ENCODE assay signal across 13 cellular contexts in genomic region chr3:46950177-46950576, GRCh38. TPM values are rescaled to one million over a fixed set of nuclear protein-coding genes. Genes with fewer than 3 reads are reported as not detected.
A peak's percentile ranks its signal among the peaks of the same experiment; 100 is the strongest.
DNase-seq lines count a peak whose midpoint lies in the region; ATAC-seq and TF ChIP-seq lines count a peak whose summit lies in the region.
"Had no signal": no experiment of that assay in that cellular context is flagged by ENCODE, and none has a peak within 500 bp of the region (broad histone marks: within the 10 kb centered on the region; RNA-seq: fewer than 3 reads in every experiment).

No MANE protein-coding gene starts in this region.

- no peak overlapping the region for H3K9ac ChIP-seq in BLaER1 treated with 17β-estradiol and CSF1 and Interleukin-3, amounts not matched to agents 10 nM and 100 nM
- no peak overlapping the region for H3K9ac ChIP-seq in neuronal stem cell (ENCODE audit: low read depth, low read length, poor library complexity)

- no peaks in the 10 kb centered on the region for H3K27me3 Mint-ChIP-seq in CD8-positive, alpha-beta T cell (ENCODE audit: low read depth)
- no peaks in the 10 kb centered on the region for H3K27me3 Mint-ChIP-seq in activated naive CD8-positive, alpha-beta T cell
- no peaks in the 10 kb centered on the region for H3K27me3 Mint-ChIP-seq in natural killer cell (ENCODE audit: low read depth in 2 of 2)

- peak overlapping the region; percentile 76 to 98 (median 91) for H3K4me2 ChIP-seq in BLaER1 treated with 17β-estradiol and CSF1 and Interleukin-3, amounts not matched to agents 10 nM and 100 nM
- no peak overlapping the region for H3K4me2 ChIP-seq in neuronal stem cell (ENCODE audit: insufficient read depth, low read length, poor library complexity, severe bottlenecking)

- no peak overlapping the region for H2AFZ ChIP-seq in neuronal stem cell (ENCODE audit: low read length)

- ATAC-seq in CD8-positive, alpha-beta T cell = no peak
- ATAC-seq in natural killer cell (no peak), GM18505 (IDR thresholded peaks at IDR 0.05; ENCODE audit: unreplicated experiment) (no peak), HG02759 (IDR thresholded peaks at IDR 0.05; ENCODE audit: unreplicated experiment) (no peak)

- H3K27ac Mint-ChIP-seq in CD8-positive, alpha-beta T cell = peak overlapping the region; percentile 91
- H3K27ac Mint-ChIP-seq in activated naive CD8-positive, alpha-beta T cell = peak overlapping the region; percentile 50
- H3K27ac Mint-ChIP-seq in natural killer cell = peak overlapping the region; percentile 96 to 99

- H3K23ac ChIP-seq in neuronal stem cell (ENCODE audit: low read depth, low read length, poor library complexity) = no peak overlapping the region

- no peak overlapping the region for H2BK12ac ChIP-seq in neuronal stem cell (ENCODE audit: low read length)

- no peak overlapping the region for H3K14ac ChIP-seq in neuronal stem cell (ENCODE audit: low read length)

- H3K27me3 ChIP-seq in BLaER1 treated with 17β-estradiol and CSF1 and Interleukin-3, amounts not matched to agents 10 nM and 100 nM = no peaks in the 10 kb centered on the region
- H3K27me3 ChIP-seq in CD8-positive, alpha-beta T cell (ENCODE audit: insufficient read depth, low read length) = no peaks in the 10 kb centered on the region
- no peaks in the 10 kb centered on the region for H3K27me3 ChIP-seq in neuronal stem cell (ENCODE audit: control insufficient read depth in 3 of 3, insufficient read depth in 3 of 3, low read depth in 1 of 3, low read length in 3 of 3)
- H3K27me3 ChIP-seq: uterus had no signal

- peaks cover 19% of the 10 kb centered on the region for H3K79me1 ChIP-seq in neuronal stem cell (ENCODE audit: low read depth, low read length)

- intact Hi-C loops in CD8-positive, alpha-beta T cell (cut with DNase I, micrococcal nuclease) = loop anchor here in 1 of 2 experiments (5.0 kb wide), 1 partner anchor 893 kb away; no protein-coding TSS in a partner anchor
- intact Hi-C loops in natural killer cell (cut with micrococcal nuclease) = no loop called here

- H3K4me3 ChIP-seq in BLaER1 treated with 17β-estradiol and CSF1 and Interleukin-3, amounts not matched to agents 10 nM and 100 nM = no peak overlapping the region
- no peak overlapping the region for H3K4me3 ChIP-seq in CD8-positive, alpha-beta T cell (ENCODE audit: low read depth, low read length)
- H3K4me3 ChIP-seq in neuronal stem cell (ENCODE audit: low read length in 2 of 2) = no peak overlapping the region
- H3K4me3 ChIP-seq: uterus had no signal

- peaks cover 30% of the 10 kb centered on the region for H3K36me3 Mint-ChIP-seq in CD8-positive, alpha-beta T cell
- H3K36me3 Mint-ChIP-seq in activated naive CD8-positive, alpha-beta T cell = peaks cover 7% of the 10 kb centered on the region
- H3K36me3 Mint-ChIP-seq in natural killer cell = no peaks in the 10 kb centered on the region

- no peak for DNase-seq in CD8-positive, alpha-beta T cell
- no peak for DNase-seq in natural killer cell
- no peak for DNase-seq in neuronal stem cell (ENCODE audit: low spot score)
- DNase-seq: activated CD4-positive, alpha-beta T cell treated with anti-CD3 and anti-CD28 coated beads, Interleukin-2, amount 50 U/mL, for 4 hours; cerebellar nuclear complex; NCI-H1694; NCI-H526; stimulated activated CD4-positive, alpha-beta T cell treated with anti-CD3 and anti-CD28 coated beads, Interleukin-2, amount 100 ng/mL, for 48 hours; uterus had no signal

- peak overlapping the region in 2 of 11 experiments; percentile 74 to 90; a peak in 1 of 22 replicates for H3K27ac ChIP-seq in BLaER1 treated with 17β-estradiol and CSF1 and Interleukin-3, amounts not matched to agents 10 nM and 100 nM
- no peak overlapping the region for H3K27ac ChIP-seq in CD8-positive, alpha-beta T cell (ENCODE audit: low read depth, low read length)
- no peak overlapping the region for H3K27ac ChIP-seq in neuronal stem cell (replicated peaks; ENCODE audit: low read length)
- H3K27ac ChIP-seq: uterus had no signal

- H3K9me3 ChIP-seq in BLaER1 treated with 17β-estradiol and CSF1 and Interleukin-3, amounts not matched to agents 10 nM and 100 nM (replicated peaks in 1 of 11) = peaks cover 0 to 9% (median 0%) of the 10 kb centered on the region in 11 experiments; a peak in 3 of 22 replicates
- H3K9me3 ChIP-seq in CD8-positive, alpha-beta T cell (ENCODE audit: low read length) = no peaks in the 10 kb centered on the region
- H3K9me3 ChIP-seq in neuronal stem cell (replicated peaks in 1 of 2; ENCODE audit: control insufficient read depth in 2 of 2, insufficient read depth in 1 of 2, low read depth in 1 of 2, low read length in 2 of 2) = peaks cover 0 to 4% of the 10 kb centered on the region in 2 donors
- H3K9me3 ChIP-seq: uterus had no signal

- H2BK120ac ChIP-seq in neuronal stem cell (ENCODE audit: low read depth, low read length) = no peak overlapping the region

- no CpG with 5 or more reads among the region's 2 CpGs for WGBS in neuronal stem cell (ENCODE audit: extremely low coverage in 2 of 2, insufficient read length in 2 of 2, insufficient replicate concordance in 1 of 2), 2 donors

- CTCF ChIA-PET in CD8-positive, alpha-beta T cell (lab: Charles Lee) = interaction anchor here (1.1 kb wide), 1 partner anchor 41 kb away, joined by 5 read pairs; no protein-coding TSS in a partner anchor

- no peak for TF ChIP-seq POLR2A in GM18505 (IDR thresholded peaks at IDR 0.05; ENCODE audit: borderline replicate concordance, extremely low read depth, insufficient read depth, insufficient read length)

- no peak for TF ChIP-seq CTCF in CD8-positive, alpha-beta T cell (IDR thresholded peaks at IDR 0.05)
- no peak for TF ChIP-seq CTCF in natural killer cell (IDR thresholded peaks at IDR 0.05)

- peak overlapping the region; percentile 62 for H3K4me3 Mint-ChIP-seq in CD8-positive, alpha-beta T cell
- no peak overlapping the region for H3K4me3 Mint-ChIP-seq in activated naive CD8-positive, alpha-beta T cell
- peak overlapping the region; percentile 66 for H3K4me3 Mint-ChIP-seq in natural killer cell

- H3K4ac ChIP-seq in neuronal stem cell (ENCODE audit: low read length) = no peak overlapping the region

- H3K18ac ChIP-seq in neuronal stem cell (ENCODE audit: low read length) = no peak overlapping the region

- peaks cover 88% of the 10 kb centered on the region for H3K4me1 Mint-ChIP-seq in CD8-positive, alpha-beta T cell (ENCODE audit: low read depth)
- H3K4me1 Mint-ChIP-seq in activated naive CD8-positive, alpha-beta T cell (ENCODE audit: low read depth) = peaks cover 88% of the 10 kb centered on the region
- peaks cover 92 to 95% of the 10 kb centered on the region in 2 donors for H3K4me1 Mint-ChIP-seq in natural killer cell

- H4K8ac ChIP-seq in neuronal stem cell (ENCODE audit: low read depth, low read length) = no peak overlapping the region

- peaks cover 84 to 95% (median 88%) of the 10 kb centered on the region in 10 experiments for H3K4me1 ChIP-seq in BLaER1 treated with 17β-estradiol and CSF1 and Interleukin-3, amounts not matched to agents 10 nM and 100 nM
- H3K4me1 ChIP-seq in CD8-positive, alpha-beta T cell (ENCODE audit: insufficient read depth, low read length) = peaks cover 90% of the 10 kb centered on the region
- H3K4me1 ChIP-seq in neuronal stem cell (ENCODE audit: control insufficient read depth in 2 of 2, insufficient read depth in 1 of 2, low read depth in 1 of 2, low read length in 2 of 2) = peaks cover 3 to 9% of the 10 kb centered on the region in 2 donors

- no peaks in the 10 kb centered on the region for H3K9me3 Mint-ChIP-seq in CD8-positive, alpha-beta T cell
- no peaks in the 10 kb centered on the region for H3K9me3 Mint-ChIP-seq in activated naive CD8-positive, alpha-beta T cell (ENCODE audit: low read depth)
- H3K9me3 Mint-ChIP-seq in natural killer cell = no peaks in the 10 kb centered on the region

- H4K91ac ChIP-seq in neuronal stem cell (ENCODE audit: low read depth, low read length, poor library complexity) = no peak overlapping the region

- H2AK5ac ChIP-seq in neuronal stem cell (ENCODE audit: low read depth, low read length) = no peak overlapping the region

- POLR2A ChIA-PET in CD8-positive, alpha-beta T cell (lab: Charles Lee) = interaction anchor here (1.0 kb wide), 1 partner anchor 15 kb away, joined by 3 read pairs; no protein-coding TSS in a partner anchor

- peaks cover 96 to 100% (median 99%) of the 10 kb centered on the region in 11 experiments for H4K20me1 ChIP-seq in BLaER1 treated with 17β-estradiol and CSF1 and Interleukin-3, amounts not matched to agents 10 nM and 100 nM

- H3K36me3 ChIP-seq in BLaER1 treated with 17β-estradiol and CSF1 and Interleukin-3, amounts not matched to agents 10 nM and 100 nM = peaks cover 21 to 50% (median 39%) of the 10 kb centered on the region in 11 experiments
- no peaks in the 10 kb centered on the region for H3K36me3 ChIP-seq in CD8-positive, alpha-beta T cell (ENCODE audit: insufficient read depth, low read length)
- peaks cover 2 to 42% of the 10 kb centered on the region in 2 donors for H3K36me3 ChIP-seq in neuronal stem cell (replicated peaks in 1 of 2; ENCODE audit: control insufficient read depth in 2 of 2, insufficient read depth in 2 of 2, low read length in 2 of 2)
- H3K36me3 ChIP-seq: uterus had no signal

- no peak overlapping the region for H2BK15ac ChIP-seq in neuronal stem cell (ENCODE audit: low read length)

- H2BK5ac ChIP-seq in neuronal stem cell (ENCODE audit: low read length) = no peak overlapping the region

RNA-seq across cellular contexts. Expression of gene CCDC12, which starts 26.4 kb away (rescaled TPM):
- total RNA-seq in CD8-positive, alpha-beta T cell = 100 to 1,000 TPM in 1 of 2 experiments, 10 to 100 TPM in 1; 99.9 to 107 TPM
- total RNA-seq in natural killer cell = 100 to 1,000 TPM; 104 to 114 (median 111) TPM
- 56.1 TPM for polyA plus RNA-seq in neuronal stem cell (2013, experiment 1 of 2)
- 55.5 TPM for polyA plus RNA-seq in neuronal stem cell (2013, experiment 2 of 2)

RNA-seq across cellular contexts. Expression of gene NBEAL2, which starts 29.3 kb away (rescaled TPM):
- total RNA-seq in CD8-positive, alpha-beta T cell = 100 to 1,000 TPM; 187 to 201 TPM
- total RNA-seq in natural killer cell = 100 to 1,000 TPM; 453 to 536 (median 532) TPM
- 5.9 TPM for polyA plus RNA-seq in neuronal stem cell (2013, experiment 1 of 2)
- 6.2 TPM for polyA plus RNA-seq in neuronal stem cell (2013, experiment 2 of 2)
